25 cellular contexts compared by ENCODE assay signal in genomic region chr21:23223882-23224281, GRCh38.
A peak's percentile ranks its signal among the peaks of the same experiment; 100 is the strongest.
DNase-seq lines count a peak whose midpoint lies in the region; ATAC-seq and TF ChIP-seq lines count a peak whose summit lies in the region.
"Had no signal": no experiment of that assay in that cellular context is flagged by ENCODE, and none has a peak within 500 bp of the region (broad histone marks: within the 10 kb centered on the region; RNA-seq: fewer than 3 reads in every experiment).

No MANE protein-coding gene starts in this region.

- peak overlapping the region; percentile 3; the same call in 1 of the 2 replicates for H3K4me2 ChIP-seq in GM23338
- H3K4me2 ChIP-seq: KMS-11 had no signal

- H3K27me3 ChIP-seq in GM23338 (ENCODE audit: insufficient read depth) (no peaks in the 10 kb centered on the region), iPS-18a (ENCODE audit: control insufficient read depth, insufficient read depth, low read length) (no peaks in the 10 kb centered on the region), gastrocnemius medialis (no peaks in the 10 kb centered on the region)
- H3K27me3 ChIP-seq: Peyer's patch, SJCRH30 had no signal

- DNase-seq in NCI-H1417 (lab: John Stamatoyannopoulos, UW) = peak in 2 of 3 experiments; percentile 8 to 53
- DNase-seq in NCI-H1417 treated with DMSO at 0.1 percent for 48 hours (lab: John Stamatoyannopoulos, UW) = no peak
- DNase-seq in GM23338 (ENCODE audit: low spot score) = peak; percentile 43
- peak; percentile 34 for DNase-seq in NCI-H146 treated with DMSO at 0.1 percent for 48 hours (lab: John Stamatoyannopoulos, UW; ENCODE audit: unreplicated experiment)
- DNase-seq in gastrocnemius medialis = no peak
- DNase-seq in superior temporal gyrus (ENCODE audit: extremely low spot score) = no peak
- DNase-seq: AML-193; C1 segment of cervical spinal cord; CD8-positive, alpha-beta T cell; EL; GF-D8; HCEC 1CT; IMR-90; NCI-H1092 treated with DMSO at 0.1 percent for 48 hours; NCI-H1694 treated with DMSO at 0.1 percent for 48 hours; NCI-H774; NK-92 treated with Interleukin-12 subunit alpha and Interleukin-12 subunit beta, amount 100 ng/mL, for 24 hours; Peyer's patch; SJCRH30; T-cell had no signal

- H3K4me3 ChIP-seq in GM23338 (no peak overlapping the region), iPS-18a (ENCODE audit: low read length) (peak overlapping the region; percentile 23), gastrocnemius medialis (no peak overlapping the region)
- H3K4me3 ChIP-seq: Peyer's patch, SJCRH30 had no signal

- no peak overlapping the region for H2AFZ ChIP-seq in GM23338

- H3K4me1 Mint-ChIP-seq in GM23338 = peaks cover 19% of the 10 kb centered on the region
- H3K4me1 Mint-ChIP-seq: T-cell had no signal

- H3K9me2 ChIP-seq in GM23338 (ENCODE audit: insufficient read depth) = no peaks in the 10 kb centered on the region

- no peaks in the 10 kb centered on the region for H4K20me1 ChIP-seq in GM23338 (replicated peaks; ENCODE audit: insufficient read depth)

- TF ChIP-seq CTCF in GM23338 (conservative IDR thresholded peaks at IDR 0.05; ENCODE audit: low read depth in 2 of 2) (no peak), gastrocnemius medialis (IDR thresholded peaks at IDR 0.05 in 4 of 5, conservative IDR thresholded peaks at IDR 0.05 in 1 of 5) (no peak)

- H3K9ac ChIP-seq in iPS-18a (ENCODE audit: low read length) = no peak overlapping the region
- H3K9ac ChIP-seq: KMS-11 had no signal

- intact Hi-C loops in gastrocnemius medialis (cut with DNase I; ENCODE audit: low total_unique reads) = no loop called here

- H3F3A ChIP-seq in GM23338 (replicated peaks; ENCODE audit: low read depth) = no peaks in the 10 kb centered on the region

- H3K27ac Mint-ChIP-seq in GM23338 = peak overlapping the region; percentile 95
- H3K27ac Mint-ChIP-seq: CD8-positive, alpha-beta T cell; T-cell had no signal

- H3K36me3 Mint-ChIP-seq in GM23338 (ENCODE audit: low read depth) = 0 out of 3 replicates have a peak, but pooled peaks cover 4% of the 10 kb centered on the region
- H3K36me3 Mint-ChIP-seq: CD8-positive, alpha-beta T cell; T-cell had no signal

- no peaks in the 10 kb centered on the region for H3K79me2 ChIP-seq in GM23338 (replicated peaks; ENCODE audit: insufficient read depth)

- TF ChIP-seq POLR2A in gastrocnemius medialis (IDR thresholded peaks at IDR 0.05) = no peak

- in situ Hi-C loops in gastrocnemius medialis (cut with MboI; ENCODE audit: low sequenced_read_pairs in 4 of 4) = no loop called here

- H3K27me3 Mint-ChIP-seq in GM23338 (ENCODE audit: insufficient read depth, low read depth, poor library complexity) = no peaks in the 10 kb centered on the region
- H3K27me3 Mint-ChIP-seq: T-cell had no signal

- H3K27ac ChIP-seq in GM23338 (ENCODE audit: low read depth) (0 out of 2 replicates have a peak overlapping the region, but pooled peaks have one; percentile 5), iPS-18a (ENCODE audit: low read length) (peak overlapping the region; percentile 69), gastrocnemius medialis (no peak overlapping the region)
- H3K27ac ChIP-seq: 22Rv1, HL-60, KMS-11, Peyer's patch, SJCRH30 had no signal

- H3K9me3 ChIP-seq in iPS-18a (ENCODE audit: control insufficient read depth, low read depth, low read length) (no peaks in the 10 kb centered on the region), gastrocnemius medialis (no peaks in the 10 kb centered on the region)
- H3K9me3 ChIP-seq: SJCRH30 had no signal

- H3K4me3 Mint-ChIP-seq in GM23338 = 0 out of 3 replicates have a peak overlapping the region, but pooled peaks have one; percentile 0
- H3K4me3 Mint-ChIP-seq: CD8-positive, alpha-beta T cell; T-cell had no signal

- peak; percentile 94 for ATAC-seq in GM23338
- ATAC-seq in gastrocnemius medialis = no peak
- no peak for ATAC-seq in GM18498 (IDR thresholded peaks at IDR 0.05; ENCODE audit: unreplicated experiment)
- ATAC-seq: CD8-positive, alpha-beta T cell; T-cell had no signal

- no peaks in the 10 kb centered on the region; the same call in 2 of the 3 replicates for H3K9me3 Mint-ChIP-seq in GM23338
- H3K9me3 Mint-ChIP-seq: CD8-positive, alpha-beta T cell had no signal

- H3K4me1 ChIP-seq in GM23338 (ENCODE audit: insufficient read depth) (peaks cover 16% of the 10 kb centered on the region), iPS-18a (ENCODE audit: control insufficient read depth, low read depth, low read length) (peaks cover 19% of the 10 kb centered on the region), gastrocnemius medialis (no peaks in the 10 kb centered on the region)
- H3K4me1 ChIP-seq: Peyer's patch had no signal

- H3K36me3 ChIP-seq in GM23338 (ENCODE audit: insufficient read depth) (no peaks in the 10 kb centered on the region), iPS-18a (ENCODE audit: control insufficient read depth, low read depth, low read length) (no peaks in the 10 kb centered on the region), gastrocnemius medialis (no peaks in the 10 kb centered on the region)
- H3K36me3 ChIP-seq: Peyer's patch, SJCRH30 had no signal

TF ChIP-seq in GM23338, 12 proteins besides CTCF, POLR2A, EP300 and RAD21 (continues in another document):
- TF ChIP-seq EZH2phosphoT487 (IDR thresholded peaks at IDR 0.05; ENCODE audit: unreplicated experiment) = no peak
- no peak for TF ChIP-seq NANOG (IDR thresholded peaks at IDR 0.05; ENCODE audit: borderline replicate concordance)
- no peak for TF ChIP-seq CREB1 (CRISPR knock-in tag; IDR thresholded peaks at IDR 0.05; ENCODE audit: low read depth)
- no peak for TF ChIP-seq EZH2 (IDR thresholded peaks at IDR 0.05; ENCODE audit: low read depth, unreplicated experiment)
- TF ChIP-seq, protein P1, sequence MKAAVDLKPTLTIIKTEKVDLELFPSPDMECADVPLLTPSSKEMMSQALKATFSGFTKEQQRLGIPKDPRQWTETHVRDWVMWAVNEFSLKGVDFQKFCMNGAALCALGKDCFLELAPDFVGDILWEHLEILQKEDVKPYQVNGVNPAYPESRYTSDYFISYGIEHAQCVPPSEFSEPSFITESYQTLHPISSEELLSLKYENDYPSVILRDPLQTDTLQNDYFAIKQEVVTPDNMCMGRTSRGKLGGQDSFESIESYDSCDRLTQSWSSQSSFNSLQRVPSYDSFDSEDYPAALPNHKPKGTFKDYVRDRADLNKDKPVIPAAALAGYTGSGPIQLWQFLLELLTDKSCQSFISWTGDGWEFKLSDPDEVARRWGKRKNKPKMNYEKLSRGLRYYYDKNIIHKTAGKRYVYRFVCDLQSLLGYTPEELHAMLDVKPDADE (IDR thresholded peaks at IDR 0.05) = no peak
- TF ChIP-seq POLR2AphosphoS5 (IDR thresholded peaks at IDR 0.05; ENCODE audit: low read depth) = no peak
- TF ChIP-seq ZNF114 (CRISPR knock-in tag; IDR thresholded peaks at IDR 0.05) = no peak
- TF ChIP-seq, protein P2, sequence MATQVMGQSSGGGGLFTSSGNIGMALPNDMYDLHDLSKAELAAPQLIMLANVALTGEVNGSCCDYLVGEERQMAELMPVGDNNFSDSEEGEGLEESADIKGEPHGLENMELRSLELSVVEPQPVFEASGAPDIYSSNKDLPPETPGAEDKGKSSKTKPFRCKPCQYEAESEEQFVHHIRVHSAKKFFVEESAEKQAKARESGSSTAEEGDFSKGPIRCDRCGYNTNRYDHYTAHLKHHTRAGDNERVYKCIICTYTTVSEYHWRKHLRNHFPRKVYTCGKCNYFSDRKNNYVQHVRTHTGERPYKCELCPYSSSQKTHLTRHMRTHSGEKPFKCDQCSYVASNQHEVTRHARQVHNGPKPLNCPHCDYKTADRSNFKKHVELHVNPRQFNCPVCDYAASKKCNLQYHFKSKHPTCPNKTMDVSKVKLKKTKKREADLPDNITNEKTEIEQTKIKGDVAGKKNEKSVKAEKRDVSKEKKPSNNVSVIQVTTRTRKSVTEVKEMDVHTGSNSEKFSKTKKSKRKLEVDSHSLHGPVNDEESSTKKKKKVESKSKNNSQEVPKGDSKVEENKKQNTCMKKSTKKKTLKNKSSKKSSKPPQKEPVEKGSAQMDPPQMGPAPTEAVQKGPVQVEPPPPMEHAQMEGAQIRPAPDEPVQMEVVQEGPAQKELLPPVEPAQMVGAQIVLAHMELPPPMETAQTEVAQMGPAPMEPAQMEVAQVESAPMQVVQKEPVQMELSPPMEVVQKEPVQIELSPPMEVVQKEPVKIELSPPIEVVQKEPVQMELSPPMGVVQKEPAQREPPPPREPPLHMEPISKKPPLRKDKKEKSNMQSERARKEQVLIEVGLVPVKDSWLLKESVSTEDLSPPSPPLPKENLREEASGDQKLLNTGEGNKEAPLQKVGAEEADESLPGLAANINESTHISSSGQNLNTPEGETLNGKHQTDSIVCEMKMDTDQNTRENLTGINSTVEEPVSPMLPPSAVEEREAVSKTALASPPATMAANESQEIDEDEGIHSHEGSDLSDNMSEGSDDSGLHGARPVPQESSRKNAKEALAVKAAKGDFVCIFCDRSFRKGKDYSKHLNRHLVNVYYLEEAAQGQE (IDR thresholded peaks at IDR 0.05; ENCODE audit: unreplicated experiment) = no peak

Comparison
In these comparisons a context has a peak if more than half of its experiments do, and no peak if none do; other contexts are left out.
1. DNase-seq: peak in NCI-H1417 (2 of 3), GM23338 (single experiment) and NCI-H146 treated with DMSO at 0.1 percent for 48 hours (single experiment); none in NCI-H1417 treated with DMSO at 0.1 percent for 48 hours (single experiment), gastrocnemius medialis (0 of 2) and superior temporal gyrus (single experiment).
2. H3K27ac ChIP-seq: peak in GM23338 (single experiment) and iPS-18a (single experiment); none in gastrocnemius medialis (0 of 4).